8 cellular contexts compared by ENCODE assay signal in genomic region chr9:129384138-129384886, GRCh38.
A peak's percentile ranks its signal among the peaks of the same experiment; 100 is the strongest.
DNase-seq lines count a peak whose midpoint lies in the region; ATAC-seq and TF ChIP-seq lines count a peak whose summit lies in the region.

No MANE protein-coding gene starts in this region.

- no peak for TF ChIP-seq CTCF in KMS-11 (conservative IDR thresholded peaks at IDR 0.05; ENCODE audit: low read depth, low read length)
- TF ChIP-seq CTCF in colonic mucosa (IDR thresholded peaks at IDR 0.05): no peak

- no peaks in the 10 kb centered on the region for H3K27me3 Mint-ChIP-seq in naive thymus-derived CD8-positive, alpha-beta T cell

- no peak overlapping the region for H3K27ac ChIP-seq in ACC112 (ENCODE audit: low read depth, low read length)
- H3K27ac ChIP-seq in KMS-11: no peak overlapping the region
- H3K27ac ChIP-seq in colonic mucosa: peak overlapping the region; percentile 89

- ATAC-seq in naive thymus-derived CD8-positive, alpha-beta T cell: peak in 1 of 2 donors; percentile 28
- no peak for ATAC-seq in HG03571 (IDR thresholded peaks at IDR 0.05; ENCODE audit: unreplicated experiment)

- H3K4me1 ChIP-seq in ACC112 (ENCODE audit: control insufficient read depth, insufficient read depth, low read length, unreplicated experiment): peaks cover 7% of the 10 kb centered on the region
- peaks cover 18% of the 10 kb centered on the region for H3K4me1 ChIP-seq in KMS-11 (ENCODE audit: low read depth, poor library complexity, severe bottlenecking)
- peaks cover 4% of the 10 kb centered on the region for H3K4me1 ChIP-seq in colonic mucosa

- H3K9me3 Mint-ChIP-seq in naive thymus-derived CD8-positive, alpha-beta T cell: no peaks in the 10 kb centered on the region

- peaks cover 9 to 23% (median 17%) of the 10 kb centered on the region in 4 donors for H3K4me1 Mint-ChIP-seq in naive thymus-derived CD8-positive, alpha-beta T cell

- H3K4me3 Mint-ChIP-seq in naive thymus-derived CD8-positive, alpha-beta T cell: peak overlapping the region; percentile 76 to 89 (median 82)

- H3K4me2 ChIP-seq in KMS-11: peak overlapping the region; percentile 80; the same call in 1 of the 2 replicates

- POLR2A ChIA-PET in naive thymus-derived CD8-positive, alpha-beta T cell (lab: Charles Lee): interaction anchor here (0.8 to 3.1 kb wide), 30 partner anchors 7 to 253 kb away, joined by 3 to 37 read pairs (median 6); partner anchors contain the start of gene IER5L

- peak overlapping the region; percentile 79 for H2AFZ ChIP-seq in ACC112 (ENCODE audit: low read length, unreplicated experiment)
- H2AFZ ChIP-seq in KMS-11 (ENCODE audit: low read depth): peak overlapping the region; percentile 66

- peak overlapping the region; percentile 32; the same call in 1 of the 2 replicates for H3K9ac ChIP-seq in KMS-11
- H3K9ac ChIP-seq in colonic mucosa (ENCODE audit: low read depth in 2 of 2, low read length in 2 of 2): peak overlapping the region; percentile 76 to 95

- intact Hi-C loops in colonic mucosa (cut with DNase I): no loop called here

- no peaks in the 10 kb centered on the region for H4K20me1 ChIP-seq in KMS-11 (ENCODE audit: insufficient read depth)

- no peaks in the 10 kb centered on the region for H3K9me3 ChIP-seq in colonic mucosa

- DNase-seq in colonic mucosa (no peak), NCI-H2227 (lab: John Stamatoyannopoulos, UW; ENCODE audit: unreplicated experiment) (no peak), cerebellum (ENCODE audit: low spot score) (no peak), NCI-H128 (lab: John Stamatoyannopoulos, UW; ENCODE audit: unreplicated experiment) (no peak)
- DNase-seq in naive thymus-derived CD8-positive, alpha-beta T cell: no peak

- H3K79me2 ChIP-seq in ACC112 (ENCODE audit: control insufficient read depth, insufficient read depth, low read length, unreplicated experiment) (no peaks in the 10 kb centered on the region), KMS-11 (ENCODE audit: insufficient read depth, low read depth) (no peaks in the 10 kb centered on the region)

- peak overlapping the region; percentile 90 to 99 (median 97) for H3K27ac Mint-ChIP-seq in naive thymus-derived CD8-positive, alpha-beta T cell

- no peaks in the 10 kb centered on the region for H3K36me3 Mint-ChIP-seq in naive thymus-derived CD8-positive, alpha-beta T cell

- H3K27me3 ChIP-seq in ACC112 (ENCODE audit: insufficient read depth, low read length): no peaks in the 10 kb centered on the region
- 0 out of 2 replicates have a peak, but pooled peaks cover 2% of the 10 kb centered on the region for H3K27me3 ChIP-seq in KMS-11 (ENCODE audit: insufficient read depth, low read depth)
- H3K27me3 ChIP-seq in colonic mucosa: no peaks in the 10 kb centered on the region

- H3K36me3 ChIP-seq in ACC112 (ENCODE audit: insufficient read depth, low read length) (no peaks in the 10 kb centered on the region), KMS-11 (ENCODE audit: insufficient read depth) (no peaks in the 10 kb centered on the region), colonic mucosa (no peaks in the 10 kb centered on the region)

- H3K4me3 ChIP-seq in ACC112 (ENCODE audit: low read depth, low read length): peak overlapping the region; percentile 80
- no peak overlapping the region for H3K4me3 ChIP-seq in KMS-11 (IDR thresholded peaks at IDR 0.05; ENCODE audit: insufficient read depth, low read depth, low read length)
- peak overlapping the region; percentile 47 for H3K4me3 ChIP-seq in colonic mucosa
